In genomic region chr10:5811387-5811821, GRCh38 we compare ENCODE assay signal across 8 cellular contexts. TPM values are rescaled to one million over a fixed set of nuclear protein-coding genes. Genes with fewer than 3 reads are reported as not detected.
DNase-seq lines count a peak whose midpoint lies in the region; ATAC-seq, FAIRE-seq and TF ChIP-seq lines count a peak whose summit lies in the region.

No MANE protein-coding gene starts in this region.

- POLR2A ChIA-PET in MCF 10A (lab: Yijun Ruan, JAX): interaction anchor here (0.8 to 6.9 kb wide), 12 partner anchors 11 to 365 kb away, joined by 3 to 118 read pairs (median 4); partner anchors contain the start of genes ANKRD16 and FBH1

- CTCF ChIA-PET in MCF 10A (lab: Yijun Ruan, JAX): interaction anchor here (0.6 to 0.9 kb wide), 6 partner anchors 8 to 379 kb away, joined by 3 to 5 read pairs (median 3); no protein-coding TSS in a partner anchor

- FAIRE-seq in HTR-8/SVneo (lab: Jason Lieb, UNC): no peak

- H3K4me1 Mint-ChIP-seq in MCF 10A (ENCODE audit: insufficient read depth, unreplicated experiment) (peaks cover 35% of the 10 kb centered on the region), memory B cell (peaks cover 42% of the 10 kb centered on the region)

- H3K27me3 Mint-ChIP-seq in MCF 10A (ENCODE audit: insufficient read depth, unreplicated experiment): no peaks in the 10 kb centered on the region
- H3K27me3 Mint-ChIP-seq in memory B cell: no peaks in the 10 kb centered on the region

- H3K9me3 Mint-ChIP-seq in MCF 10A (ENCODE audit: unreplicated experiment) (no peaks in the 10 kb centered on the region), memory B cell (no peaks in the 10 kb centered on the region)

- peak overlapping the region; percentile 84 for H3K4me3 Mint-ChIP-seq in MCF 10A (ENCODE audit: unreplicated experiment)
- H3K4me3 Mint-ChIP-seq in memory B cell: peak overlapping the region; percentile 100

- no TSS peak for BruUV-seq in MCF 10A (replicated peaks; lab: Mats Ljungman, UMichigan)

- H3K36me3 Mint-ChIP-seq in MCF 10A (ENCODE audit: insufficient read depth, unreplicated experiment): peaks cover 11% of the 10 kb centered on the region
- H3K36me3 Mint-ChIP-seq in memory B cell: peaks cover 7% of the 10 kb centered on the region

- ATAC-seq in memory B cell (ENCODE audit: low read depth) (no peak), HG02588 (IDR thresholded peaks at IDR 0.05; ENCODE audit: unreplicated experiment) (no peak)

- TF ChIP-seq CTCF in MCF 10A (IDR thresholded peaks at IDR 0.05; ENCODE audit: unreplicated experiment): no peak

- peak overlapping the region; percentile 30 for H3K27ac Mint-ChIP-seq in MCF 10A (ENCODE audit: low read depth, unreplicated experiment)
- H3K27ac Mint-ChIP-seq in memory B cell: peak overlapping the region; percentile 55

- intact Hi-C loops in MCF 10A (cut with micrococcal nuclease): loop anchor here (5.0 kb wide), 2 partner anchors 76 to 124 kb away; partner anchors contain the start of gene ANKRD16

- DNase-seq in EH (ENCODE audit: low read depth) (peak; percentile 73), M059J (ENCODE audit: low read depth) (peak; percentile 49), MCF 10A (ENCODE audit: unreplicated experiment) (peak; percentile 52), memory B cell (ENCODE audit: low spot score in 2 of 2) (no peak), HTR-8/SVneo (ENCODE audit: insufficient read length, low spot score) (no peak), cortex of kidney (lab: John Stamatoyannopoulos, UW) (no peak), LoVo (ENCODE audit: low spot score) (no peak)

RNA-seq across cellular contexts. Expression of gene GDI2, which starts 1.8 kb away (rescaled TPM):
- 199 and 210 TPM in 2 replicates for total RNA-seq in M059J (2014; rRNA removed; shearing (Covaris generic))
- total RNA-seq in MCF 10A (2022): 173 and 200 TPM in 2 replicates

Comparison
In these comparisons a context has a peak if more than half of its experiments do, and no peak if none do; other contexts are left out.
1. DNase-seq: peak in EH (single experiment), M059J (single experiment) and MCF 10A (single experiment); none in memory B cell (0 of 2), HTR-8/SVneo (single experiment), cortex of kidney (single experiment) and LoVo (single experiment).